Comparison of ENCODE assay signal across 15 cellular contexts in the genomic region with DNA sequence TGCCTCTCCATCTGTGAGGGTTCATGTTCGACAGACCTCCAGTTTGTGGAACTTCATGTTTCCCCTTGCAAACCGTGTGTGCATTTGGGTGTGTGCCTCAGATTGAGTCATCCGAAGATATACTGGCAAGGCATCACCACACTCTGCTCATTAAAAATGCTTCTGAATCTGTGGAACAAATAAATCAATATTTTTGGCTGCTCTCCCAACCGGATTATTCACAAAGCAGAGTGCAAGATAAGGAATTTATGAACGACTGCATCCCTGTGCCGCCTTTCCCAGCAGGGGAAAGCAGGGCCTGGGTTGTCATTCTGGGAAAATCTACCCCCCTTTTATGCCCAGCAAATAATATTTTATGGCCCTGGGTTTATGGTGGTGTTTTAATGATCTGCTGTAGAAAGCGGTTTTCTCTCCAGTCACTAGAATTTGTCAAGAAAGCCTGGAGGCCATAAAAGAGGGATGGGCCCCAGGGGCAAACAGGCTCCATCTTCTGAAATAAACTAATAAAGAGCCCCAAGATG. TPM values are rescaled to one million over a fixed set of nuclear protein-coding genes. Genes with fewer than 3 reads are reported as not detected.
DNase-seq lines count a peak whose midpoint lies in the region; ATAC-seq and TF ChIP-seq lines count a peak whose summit lies in the region.
"Had no signal": no experiment of that assay in that cellular context is flagged by ENCODE, and none has a peak within 500 bp of the region (broad histone marks: within the 10 kb centered on the region; RNA-seq: fewer than 3 reads in every experiment).

No MANE protein-coding gene starts in this region.

- H3K4me3 ChIP-seq in AG09309 (ENCODE audit: control insufficient read depth, low read depth, low read length) (no peak overlapping the region), Karpas-422 (ENCODE audit: low read length) (no peak overlapping the region), astrocyte of the spinal cord (ENCODE audit: low read depth, low read length) (no peak overlapping the region), mesendoderm (ENCODE audit: low read length) (no peak overlapping the region)
- H3K4me3 ChIP-seq: upper lobe of left lung had no signal

- no peak overlapping the region for H2BK15ac ChIP-seq in mesendoderm (replicated peaks; ENCODE audit: low read depth)

- H2BK5ac ChIP-seq in mesendoderm (ENCODE audit: low read length): no peak overlapping the region

- H3K4me1 ChIP-seq in Karpas-422 (ENCODE audit: low read length) (peaks cover 23% of the 10 kb centered on the region), mesendoderm (ENCODE audit: control insufficient read depth, low read depth, low read length) (peaks cover 3% of the 10 kb centered on the region)

- H3K27me3 ChIP-seq in Karpas-422 (ENCODE audit: low read length) (no peaks in the 10 kb centered on the region), mesendoderm (ENCODE audit: insufficient read depth, low read length, poor library complexity) (no peaks in the 10 kb centered on the region)

- H3K4me2 ChIP-seq in Karpas-422 (ENCODE audit: low read depth, low read length, poor library complexity, severe bottlenecking): no peak overlapping the region
- no peak overlapping the region for H3K4me2 ChIP-seq in mesendoderm (ENCODE audit: low read length)

- H3K27ac Mint-ChIP-seq in stimulated activated memory B cell treated with anti-CD40 and anti-IgM and Interleukin-4, amounts not matched to agents 10 μg/mL and 1 μg/mL and 100 μg/mL, for 72 hours: no peak overlapping the region

- H3K9me3 ChIP-seq in Karpas-422 (ENCODE audit: low read length): no peaks in the 10 kb centered on the region
- H3K9me3 ChIP-seq: upper lobe of left lung had no signal

- DNase-seq in AG09309 (ENCODE audit: low read depth) (peak; percentile 97), Karpas-422 (no peak), astrocyte of the spinal cord (ENCODE audit: low read depth, low spot score) (peak; percentile 86), mesendoderm (no peak), RKO (ENCODE audit: low spot score) (no peak), NCI-H1048 (lab: John Stamatoyannopoulos, UW) (no peak)
- DNase-seq: activated CD4-positive, alpha-beta T cell treated with anti-CD3 and anti-CD28 coated beads for 4 hours; cerebellar nuclear complex; DMS79 treated with DMSO at 0.1 percent for 48 hours; NCI-H774; small intestine; upper lobe of left lung had no signal

- H3K27me3 Mint-ChIP-seq in stimulated activated memory B cell treated with anti-CD40 and anti-IgM and Interleukin-4, amounts not matched to agents 10 μg/mL and 1 μg/mL and 100 μg/mL, for 72 hours: peaks cover 43% of the 10 kb centered on the region

- H3K79me2 ChIP-seq in Karpas-422 (ENCODE audit: low read length) (peaks cover 19% of the 10 kb centered on the region), mesendoderm (ENCODE audit: control insufficient read depth, insufficient read depth, low read length) (peaks cover 7% of the 10 kb centered on the region)

- H3K4me3 Mint-ChIP-seq in stimulated activated memory B cell treated with anti-CD40 and anti-IgM and Interleukin-4, amounts not matched to agents 10 μg/mL and 1 μg/mL and 100 μg/mL, for 72 hours: no peak overlapping the region

- H3K27ac ChIP-seq in Karpas-422 (ENCODE audit: low read length): peak overlapping the region; percentile 97
- H3K27ac ChIP-seq in mesendoderm (ENCODE audit: low read depth, low read length): no peak overlapping the region
- H3K27ac ChIP-seq: HL-60, upper lobe of left lung had no signal

- H2BK120ac ChIP-seq in mesendoderm (ENCODE audit: low read depth, low read length): no peak overlapping the region

- no peak overlapping the region for H2AFZ ChIP-seq in Karpas-422 (ENCODE audit: low read length)

- no peak overlapping the region for H3K23ac ChIP-seq in mesendoderm (ENCODE audit: low read length)

- in situ Hi-C loops in astrocyte of the spinal cord (cut with HindIII; ENCODE audit: low sequenced_read_pairs): loop anchor here (25.0 kb wide), 1 partner anchor 604 kb away; no protein-coding TSS in a partner anchor

- H3K36me3 Mint-ChIP-seq in stimulated activated memory B cell treated with anti-CD40 and anti-IgM and Interleukin-4, amounts not matched to agents 10 μg/mL and 1 μg/mL and 100 μg/mL, for 72 hours: no peaks in the 10 kb centered on the region

- H3K9me2 ChIP-seq in Karpas-422 (replicated peaks; ENCODE audit: insufficient read depth, low read length): no peaks in the 10 kb centered on the region

- H3K4me1 Mint-ChIP-seq in stimulated activated memory B cell treated with anti-CD40 and anti-IgM and Interleukin-4, amounts not matched to agents 10 μg/mL and 1 μg/mL and 100 μg/mL, for 72 hours: peaks cover 26% of the 10 kb centered on the region

- H3K18ac ChIP-seq in mesendoderm (ENCODE audit: low read length): no peak overlapping the region

- peak overlapping the region; percentile 22 for H3K56ac ChIP-seq in mesendoderm (ENCODE audit: low read length)

- no peak overlapping the region for H4K5ac ChIP-seq in mesendoderm (ENCODE audit: low read length)

- no peaks in the 10 kb centered on the region for H3K9me3 Mint-ChIP-seq in stimulated activated memory B cell treated with anti-CD40 and anti-IgM and Interleukin-4, amounts not matched to agents 10 μg/mL and 1 μg/mL and 100 μg/mL, for 72 hours

- no peaks in the 10 kb centered on the region for H4K20me1 ChIP-seq in Karpas-422 (ENCODE audit: insufficient read depth, low read depth, low read length)

- ATAC-seq in HG03025 (IDR thresholded peaks at IDR 0.05; ENCODE audit: low FRiP score, unreplicated experiment): no peak
- ATAC-seq in stimulated activated memory B cell treated with anti-CD40 and anti-IgM and Interleukin-4, amounts not matched to agents 10 μg/mL and 1 μg/mL and 100 μg/mL, for 72 hours: no peak

- H2AK5ac ChIP-seq in mesendoderm (ENCODE audit: low read length): peak overlapping the region; percentile 43

- TF ChIP-seq CTCF in AG09309 (IDR thresholded peaks at IDR 0.05; ENCODE audit: control insufficient read depth, insufficient read depth, low read depth, low read length, missing control alignments): peak; percentile 5
- TF ChIP-seq CTCF in astrocyte of the spinal cord (IDR thresholded peaks at IDR 0.05; ENCODE audit: low read depth, low read length): no peak

- no peaks in the 10 kb centered on the region for H3K79me1 ChIP-seq in mesendoderm (ENCODE audit: low read length)

- H4K8ac ChIP-seq in mesendoderm (ENCODE audit: low read depth, low read length): no peak overlapping the region

- H3K4ac ChIP-seq in mesendoderm (ENCODE audit: low read depth, low read length): no peak overlapping the region

- H3K36me3 ChIP-seq in Karpas-422 (ENCODE audit: insufficient read depth, low read length): peaks cover 10% of the 10 kb centered on the region
- H3K36me3 ChIP-seq in mesendoderm (ENCODE audit: control insufficient read depth, insufficient read depth, low read length): no peaks in the 10 kb centered on the region
- H3K36me3 ChIP-seq: upper lobe of left lung had no signal

- WGBS in mesendoderm (ENCODE audit: extremely low coverage, insufficient coverage, low lambda C conversion rate): no CpG with 5 or more reads among the region's 7 CpGs

- no peak overlapping the region for H3K9ac ChIP-seq in Karpas-422 (ENCODE audit: low read length)
- H3K9ac ChIP-seq in mesendoderm (ENCODE audit: low read length): no peak overlapping the region

RNA-seq across cellular contexts. Expression of a gene that starts 4.2 kb away (rescaled TPM):
- total RNA-seq in Karpas-422 (2014; rRNA removed; shearing (Covaris generic); ENCODE audit: low replicate concordance): 55.8 and 69.6 TPM in 2 replicates
- polyA plus RNA-seq in mesendoderm (2013, experiment 1 of 2): 3.4 TPM
- polyA plus RNA-seq in mesendoderm (2013, experiment 2 of 2): 2.8 TPM

Comparison
In these comparisons a context has a peak if more than half of its experiments do, and no peak if none do; other contexts are left out.
1. DNase-seq: peak in AG09309 (single experiment) and astrocyte of the spinal cord (single experiment); none in Karpas-422 (single experiment), mesendoderm (single experiment), RKO (single experiment) and NCI-H1048 (single experiment).